8 cellular contexts compared by ENCODE assay signal in the genomic region with DNA sequence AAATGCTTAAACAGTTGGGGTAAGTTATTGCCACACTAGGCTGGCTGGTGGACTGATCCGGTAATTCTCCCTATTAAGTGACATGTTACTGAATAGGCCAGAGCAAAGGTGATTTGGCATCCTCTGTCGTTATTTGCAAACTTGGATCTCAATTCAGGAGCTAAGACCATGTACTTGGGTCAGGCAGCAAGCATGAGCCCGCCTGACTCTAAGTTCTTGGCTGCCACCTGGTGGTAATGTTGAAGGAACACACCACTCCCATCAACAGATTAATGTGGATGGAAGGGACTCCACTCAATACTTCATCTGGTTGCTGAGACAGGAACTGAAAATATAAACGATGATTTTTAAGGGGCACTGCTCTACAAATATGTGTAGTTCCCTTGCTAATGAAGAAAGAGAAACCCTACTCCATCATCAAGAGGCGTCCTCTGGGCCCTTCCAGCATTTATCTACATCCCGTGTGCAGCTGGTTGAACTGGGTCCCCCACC.
A peak's percentile ranks its signal among the peaks of the same experiment; 100 is the strongest.
DNase-seq lines count a peak whose midpoint lies in the region; FAIRE-seq and TF ChIP-seq lines count a peak whose summit lies in the region.

No MANE protein-coding gene starts in this region.

- H3K9me3 ChIP-seq in ovary, result no peaks in the 10 kb centered on the region

- H3K27ac ChIP-seq in ovary, result no peak overlapping the region

- intact Hi-C loops in ovary (cut with DNase I), result loop anchor here (5.0 to 10.0 kb wide), 5 partner anchors 195 to 415 kb away; no protein-coding TSS in a partner anchor

- DNase-seq in Daoy (ENCODE audit: low read depth), result peak; percentile 73
- DNase-seq in H4 (ENCODE audit: low spot score), result peak; percentile 85
- DNase-seq in M059J (ENCODE audit: low read depth), result peak; percentile 80
- peak; percentile 76 for DNase-seq in SIG-M5 treated with dmso at 0.1 percent for 504 hours (lab: John Stamatoyannopoulos, UW; ENCODE audit: unreplicated experiment)
- DNase-seq in activated effector memory CD4-positive, alpha-beta T cell treated with Interleukin-2 at 50 U/mL for 16 hours, result peak; percentile 31
- DNase-seq in foreskin melanocyte, result peak; percentile 64
- peak in 4 of 5 donors; percentile 49 to 60 (median 54) for DNase-seq in ovary
- peak; percentile 82 for DNase-seq in urothelium cell line (ENCODE audit: low spot score)

- peak; percentile 76 for FAIRE-seq in urothelium cell line (lab: Jason Lieb, UNC)

- WGBS in ovary, 3 donors, result 22 to 23% (median 22%) methylated on average over 6 of the region's 6 CpGs

- H3K27me3 ChIP-seq in ovary, result no peaks in the 10 kb centered on the region

- H3K4me3 ChIP-seq in ovary, result no peak overlapping the region

- TF ChIP-seq CTCF in ovary (IDR thresholded peaks at IDR 0.05), result peak; percentile 64 to 76 (median 65)

- no peak for TF ChIP-seq EP300 in ovary (IDR thresholded peaks at IDR 0.05)

- H3K4me1 ChIP-seq in ovary (ENCODE audit: insufficient read depth), result no peaks in the 10 kb centered on the region

- H3K36me3 ChIP-seq in ovary, result no peaks in the 10 kb centered on the region

- TF ChIP-seq POLR2A in ovary (IDR thresholded peaks at IDR 0.05), result no peak

Comparison
In these comparisons a context has a peak if more than half of its experiments do, and no peak if none do; other contexts are left out.
1. DNase-seq: peak in every context shown above with its lines; median percentile 85 in H4; 82 in urothelium cell line; 80 in M059J; 76 in SIG-M5 treated with dmso at 0.1 percent for 504 hours; 73 in Daoy; 64 in foreskin melanocyte; 54 in ovary; 31 in activated effector memory CD4-positive, alpha-beta T cell treated with Interleukin-2 at 50 U/mL for 16 hours.